In the genomic region with DNA sequence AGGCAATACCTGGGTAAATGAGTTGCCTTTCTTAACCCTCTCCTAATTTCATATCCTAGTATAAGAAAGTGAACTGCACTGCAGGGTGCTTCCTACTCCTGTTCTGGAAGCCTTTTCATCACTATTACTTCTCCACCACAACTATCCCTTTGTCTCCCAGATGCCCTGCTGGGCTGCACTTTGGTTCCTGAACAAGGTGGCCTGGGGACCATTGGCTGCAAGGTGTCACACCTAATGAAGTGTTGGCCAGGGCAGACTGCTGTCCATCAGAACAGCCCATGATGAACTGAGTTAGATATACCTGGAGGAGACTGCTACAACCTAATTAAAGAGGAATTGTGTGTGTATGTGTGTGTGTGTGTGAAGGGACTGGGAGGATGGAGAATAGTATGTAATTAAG, we compare ENCODE assay signal across 23 cellular contexts. TPM values are rescaled to one million over a fixed set of nuclear protein-coding genes. Genes with fewer than 3 reads are reported as not detected.
"Had no signal": no experiment of that assay in that cellular context is flagged by ENCODE, and none has a peak within 500 bp of the region (broad histone marks: within the 10 kb centered on the region; RNA-seq: fewer than 3 reads in every experiment).

No MANE protein-coding gene starts in this region.

- H3K36me3 ChIP-seq: esophagus muscularis mucosa, gastroesophageal sphincter, left ventricle myocardium inferior, lower lobe of right lung, pancreas had no signal

- FAIRE-seq: endometrium, kidney, pancreas, small intestine had no signal

- H3K27me3 ChIP-seq: dorsolateral prefrontal cortex, pancreas had no signal

- H3K36me3 Mint-ChIP-seq: memory B cell had no signal

- H3K27ac ChIP-seq: epithelial cell of prostate, esophagus muscularis mucosa, gastroesophageal sphincter, left ventricle myocardium inferior, lower lobe of right lung, pancreas had no signal

- H3K9me3 ChIP-seq: esophagus muscularis mucosa, gastroesophageal sphincter, left ventricle myocardium inferior, lower lobe of right lung, pancreas had no signal

- H3K9me3 Mint-ChIP-seq: memory B cell, neural crest cell had no signal

- H3K4me3 ChIP-seq: dorsolateral prefrontal cortex, esophagus muscularis mucosa, gastroesophageal sphincter, left ventricle myocardium inferior, lower lobe of right lung, pancreas had no signal

- ATAC-seq: gastroesophageal sphincter, left cardiac atrium, lower lobe of right lung, pancreas, right cardiac atrium had no signal

- DNase-seq: cortex of kidney; dorsolateral prefrontal cortex; effector CD8-positive, alpha-beta T cell; kidney; left cardiac atrium; left ventricle myocardium inferior; lower lobe of right lung; midbrain; occipital lobe; pancreas; right cardiac atrium; small intestine; stimulated activated CD4-positive, alpha-beta T cell treated with anti-CD3 and anti-CD28 coated beads, Interleukin-12 subunit alpha, Interleukin-12 subunit beta, amount 100 ng/mL, for 4 hours; stimulated activated naive CD4-positive, alpha-beta T cell treated with Interleukin-2 at 50 U/mL for 16 hours; trophoblast cell had no signal

- H3K4me3 Mint-ChIP-seq: memory B cell had no signal

- H3K27ac Mint-ChIP-seq: memory B cell, progenitor cell of endocrine pancreas had no signal

RNA-seq across cellular contexts. Expression of a gene that starts 1.9 kb away (rescaled TPM):
- total RNA-seq: fibroblast of villous mesenchyme, kidney had no signal
